ENCODE assay signal across 36 cellular contexts in genomic region chr16:56858375-56858774, GRCh38. TPM values are rescaled to one million over a fixed set of nuclear protein-coding genes. Genes with fewer than 3 reads are reported as not detected.
DNase-seq lines count a peak whose midpoint lies in the region; ATAC-seq and TF ChIP-seq lines count a peak whose summit lies in the region.
"Had no signal": no experiment of that assay in that cellular context is flagged by ENCODE, and none has a peak within 500 bp of the region (broad histone marks: within the 10 kb centered on the region; RNA-seq: fewer than 3 reads in every experiment).

No MANE protein-coding gene starts in this region.

- POLR2A ChIA-PET in naive thymus-derived CD4-positive, alpha-beta T cell (lab: Charles Lee): interaction anchor here (1.3 to 1.4 kb wide), 2 partner anchors 11 to 74 kb away, joined by 3 to 4 read pairs; partner anchors contain the start of gene HERPUD1

- H3K4me3 Mint-ChIP-seq in CD14-positive monocyte: peak overlapping the region in 1 of 2 donors; percentile 71
- H3K4me3 Mint-ChIP-seq in T-helper 17 cell: no peak overlapping the region
- no peak overlapping the region for H3K4me3 Mint-ChIP-seq in naive thymus-derived CD4-positive, alpha-beta T cell
- H3K4me3 Mint-ChIP-seq: CD8-positive, alpha-beta T cell; memory B cell had no signal

- intact Hi-C loops in CD14-positive monocyte (cut with micrococcal nuclease) (no loop called here), uterus (cut with DNase I; ENCODE audit: low total_unique reads) (no loop called here)
- intact Hi-C loops in naive thymus-derived CD4-positive, alpha-beta T cell (cut with micrococcal nuclease): no loop called here

- no peak for TF ChIP-seq POLR2A in uterus (IDR thresholded peaks at IDR 0.05)

- no peak for ATAC-seq in T-helper 17 cell
- peak; percentile 56 for ATAC-seq in naive thymus-derived CD4-positive, alpha-beta T cell
- no peak for ATAC-seq in HG03432 (IDR thresholded peaks at IDR 0.05; ENCODE audit: unreplicated experiment)
- ATAC-seq: CD8-positive, alpha-beta T cell; heart left ventricle; right lobe of liver had no signal

- CTCF ChIA-PET in naive thymus-derived CD4-positive, alpha-beta T cell (lab: Charles Lee): no interaction called here

- H3K4me3 ChIP-seq in HL-60 (replicated peaks; ENCODE audit: insufficient read depth, low read length) (no peak overlapping the region), uterus (no peak overlapping the region)
- H3K4me3 ChIP-seq in naive thymus-derived CD4-positive, alpha-beta T cell (ENCODE audit: low read length): no peak overlapping the region
- H3K4me3 ChIP-seq: breast epithelium, heart left ventricle, MG63, pancreas, right lobe of liver had no signal

- H3K27ac ChIP-seq in HL-60 (replicated peaks) (no peak overlapping the region), uterus (no peak overlapping the region)
- no peak overlapping the region for H3K27ac ChIP-seq in naive thymus-derived CD4-positive, alpha-beta T cell (ENCODE audit: low read depth, low read length)
- H3K27ac ChIP-seq: breast epithelium, heart left ventricle, pancreas, right lobe of liver had no signal

- peak overlapping the region in 6 of 7 donors; percentile 46 to 92 (median 88) for H3K27ac Mint-ChIP-seq in CD14-positive monocyte
- peak overlapping the region; percentile 97 for H3K27ac Mint-ChIP-seq in T-helper 17 cell
- H3K27ac Mint-ChIP-seq in naive thymus-derived CD4-positive, alpha-beta T cell: peak overlapping the region in 3 of 9 donors; percentile 62 to 92 (median 62)
- H3K27ac Mint-ChIP-seq: memory B cell had no signal

- H3K4me1 ChIP-seq in naive thymus-derived CD4-positive, alpha-beta T cell (ENCODE audit: control insufficient read depth in 2 of 2, insufficient read depth in 2 of 2, low read length in 2 of 2): peaks cover 23 to 46% of the 10 kb centered on the region in 2 donors
- no peaks in the 10 kb centered on the region for H3K4me1 ChIP-seq in uterus
- H3K4me1 ChIP-seq: breast epithelium had no signal

- peak; percentile 73 for DNase-seq in CD14-positive monocyte (ENCODE audit: low spot score)
- DNase-seq in HL-60 (ENCODE audit: low read depth in 1 of 2, low spot score in 1 of 2): peak; percentile 23 to 80
- DNase-seq in T-helper 17 cell: no peak
- DNase-seq in naive thymus-derived CD4-positive, alpha-beta T cell: no peak
- no peak for DNase-seq in uterus
- DNase-seq in activated naive CD4-positive, alpha-beta T cell (lab: John Stamatoyannopoulos, UW): no peak
- no peak for DNase-seq in NCI-H1092 (lab: John Stamatoyannopoulos, UW)
- DNase-seq: activated CD4-positive, CD25-positive, alpha-beta regulatory T cell treated with anti-CD3 and anti-CD28 coated beads, Interleukin-2, amount 50 U/mL, for 72 hours; activated CD8-positive, alpha-beta memory T cell treated with anti-CD3 and anti-CD28 coated beads for 24 hours; activated gamma-delta T cell; activated T-cell treated with anti-CD3 and anti-CD28 coated beads, Interleukin-2, amount 50 U/mL, for 1 hour; amniotic stem cell; CD8-positive, alpha-beta T cell; DMS153; effector memory CD4-positive, alpha-beta T cell; erythroblast; KBM-7; MG63; NCI-H1694 treated with DMSO at 0.1 percent for 48 hours; NCI-H526 treated with DMSO at 0.1 percent for 48 hours; OCI-M1; pancreas; SHP77; stimulated activated CD4-positive, alpha-beta T cell treated with anti-CD3 and anti-CD28 coated beads, Interleukin-4, amount 100 ng/mL, for 4 hours; stimulated activated naive CD4-positive, alpha-beta T cell; SW 1271 had no signal

- H3K27me3 ChIP-seq in HL-60 (ENCODE audit: insufficient read depth, poor library complexity, severe bottlenecking) (no peaks in the 10 kb centered on the region), uterus (no peaks in the 10 kb centered on the region)
- H3K27me3 ChIP-seq in naive thymus-derived CD4-positive, alpha-beta T cell (ENCODE audit: control insufficient read depth in 2 of 2, insufficient read depth in 2 of 2, low read length in 2 of 2): no peaks in the 10 kb centered on the region
- H3K27me3 ChIP-seq: breast epithelium, heart left ventricle, MG63, pancreas, right lobe of liver had no signal

- peaks cover 4 to 6% (median 6%) of the 10 kb centered on the region in 3 donors for H3K27me3 Mint-ChIP-seq in CD14-positive monocyte (ENCODE audit: low read depth in 3 of 3)
- H3K27me3 Mint-ChIP-seq in T-helper 17 cell: no peaks in the 10 kb centered on the region
- no peaks in the 10 kb centered on the region for H3K27me3 Mint-ChIP-seq in naive thymus-derived CD4-positive, alpha-beta T cell
- H3K27me3 Mint-ChIP-seq: memory B cell had no signal

- H3K36me3 Mint-ChIP-seq in CD14-positive monocyte: peaks cover 1 to 2% of the 10 kb centered on the region in 2 donors
- H3K36me3 Mint-ChIP-seq in T-helper 17 cell (ENCODE audit: low read depth): no peaks in the 10 kb centered on the region
- peaks cover 0 to 2% (median 0%) of the 10 kb centered on the region in 5 donors for H3K36me3 Mint-ChIP-seq in naive thymus-derived CD4-positive, alpha-beta T cell
- H3K36me3 Mint-ChIP-seq: CD8-positive, alpha-beta T cell; memory B cell had no signal

- no peaks in the 10 kb centered on the region for H3K36me3 ChIP-seq in naive thymus-derived CD4-positive, alpha-beta T cell (ENCODE audit: control insufficient read depth in 2 of 3, insufficient read depth in 3 of 3, low read length in 3 of 3)
- no peaks in the 10 kb centered on the region for H3K36me3 ChIP-seq in uterus
- H3K36me3 ChIP-seq: breast epithelium, heart left ventricle, MG63, pancreas, right lobe of liver had no signal

- H3K9me3 ChIP-seq in T-helper 17 cell (ENCODE audit: control insufficient read depth, low read length, poor library complexity, severe bottlenecking) (no peaks in the 10 kb centered on the region), uterus (no peaks in the 10 kb centered on the region)
- H3K9me3 ChIP-seq in naive thymus-derived CD4-positive, alpha-beta T cell (ENCODE audit: control insufficient read depth in 2 of 3, low read length in 3 of 3): no peaks in the 10 kb centered on the region
- H3K9me3 ChIP-seq: breast epithelium, heart left ventricle, MG63, pancreas, right lobe of liver had no signal

- H3K9me3 Mint-ChIP-seq in CD14-positive monocyte: no peaks in the 10 kb centered on the region
- no peaks in the 10 kb centered on the region for H3K9me3 Mint-ChIP-seq in naive thymus-derived CD4-positive, alpha-beta T cell
- H3K9me3 Mint-ChIP-seq: CD8-positive, alpha-beta T cell; memory B cell had no signal

- no peak for TF ChIP-seq CTCF in CD14-positive monocyte (IDR thresholded peaks at IDR 0.05)
- no peak for TF ChIP-seq CTCF in HL-60 (IDR thresholded peaks at IDR 0.05; ENCODE audit: insufficient read depth, low read length)
- TF ChIP-seq CTCF in uterus (IDR thresholded peaks at IDR 0.05): no peak

- peaks cover 71% of the 10 kb centered on the region for H3K4me1 Mint-ChIP-seq in CD14-positive monocyte
- peaks cover 37% of the 10 kb centered on the region for H3K4me1 Mint-ChIP-seq in T-helper 17 cell
- peaks cover 0 to 50% (median 39%) of the 10 kb centered on the region in 7 donors for H3K4me1 Mint-ChIP-seq in naive thymus-derived CD4-positive, alpha-beta T cell

RNA-seq across cellular contexts. Expression of gene SLC12A3, which starts 6.6 kb away (rescaled TPM):
- not detected for polyA plus RNA-seq in CD14-positive monocyte
- total RNA-seq in T-helper 17 cell (not detected), uterus (under 1 TPM in 1 of 4 donors, not detected in 3; 0.14 TPM)
- under 1 TPM in 2 of 5 experiments, not detected in 3; 0.08 to 0.49 TPM for total RNA-seq in naive thymus-derived CD4-positive, alpha-beta T cell
- polyA plus RNA-seq in naive thymus-derived CD4-positive, alpha-beta T cell: not detected
- total RNA-seq: breast epithelium; CD8-positive, alpha-beta T cell; fibroblast of villous mesenchyme; H1; HT-29; right lobe of liver; temporal lobe had no signal
- polyA plus RNA-seq: AG04450, H1, heart left ventricle had no signal

Comparison
In these comparisons a context has a peak if more than half of its experiments do, and no peak if none do; other contexts are left out.
1. DNase-seq: peak in CD14-positive monocyte (single experiment) and HL-60 (2 of 2); none in T-helper 17 cell (0 of 3), naive thymus-derived CD4-positive, alpha-beta T cell (0 of 9), uterus (0 of 2), activated naive CD4-positive, alpha-beta T cell (0 of 4) and NCI-H1092 (single experiment).